9 cellular contexts compared by ENCODE assay signal in genomic region chrX:135422810-135423168, GRCh38. TPM values are rescaled to one million over a fixed set of nuclear protein-coding genes. Genes with fewer than 3 reads are reported as not detected.
DNase-seq lines count a peak whose midpoint lies in the region; ATAC-seq and TF ChIP-seq lines count a peak whose summit lies in the region.
"Not testable (repeated sequence)": the region's sequence is repeated elsewhere in the genome, so short reads cannot be mapped to it uniquely, and the experiment has no call there.
"Had no signal": no experiment of that assay in that cellular context is flagged by ENCODE, and none has a peak within 500 bp of the region (broad histone marks: within the 10 kb centered on the region; RNA-seq: fewer than 3 reads in every experiment).

No MANE protein-coding gene starts in this region.

- H3K27me3 ChIP-seq in dorsolateral prefrontal cortex: peaks cover 0 to 62% (median 3%) of the 10 kb centered on the region in 45 donors
- not testable (repeated sequence) for H3K27me3 ChIP-seq in right atrium auricular region; parathyroid adenoma (ENCODE audit: control insufficient read depth, insufficient read depth, low read length); upper lobe of right lung

- not testable (repeated sequence) for ATAC-seq in upper lobe of right lung

- not testable (repeated sequence) for H3K79me2 ChIP-seq in parathyroid adenoma

- H3K27me3 Mint-ChIP-seq in Calu3 (ENCODE audit: unreplicated experiment): peaks cover 47% of the 10 kb centered on the region
- peaks cover 27% of the 10 kb centered on the region for H3K27me3 Mint-ChIP-seq in T-helper 2 cell treated with Interferon-gamma antibody and Interleukin-4, amounts not matched to agents 5 μg/mL and 100 μg/mL, for 36 hours (ENCODE audit: low read depth)
- H3K27me3 Mint-ChIP-seq in activated naive CD4-positive, alpha-beta T cell treated with anti-CD3 and anti-CD28 coated beads, Interleukin-2, amount 50 U/mL, for 24 hours: not testable (repeated sequence)

- not testable (repeated sequence) for H3K9me3 ChIP-seq in right atrium auricular region; mesodermal cell (ENCODE audit: control insufficient read depth, low read length); parathyroid adenoma (ENCODE audit: control insufficient read depth, low read length); upper lobe of right lung

- CTCF ChIA-PET in Calu3 (lab: Charles Lee): not testable (repeated sequence)

- not testable (repeated sequence) for H3K36me3 Mint-ChIP-seq in Calu3 (ENCODE audit: insufficient read depth, unreplicated experiment); T-helper 2 cell treated with Interferon-gamma antibody and Interleukin-4, amounts not matched to agents 5 μg/mL and 100 μg/mL, for 36 hours (ENCODE audit: low read depth); activated naive CD4-positive, alpha-beta T cell treated with anti-CD3 and anti-CD28 coated beads, Interleukin-2, amount 50 U/mL, for 24 hours

- TF ChIP-seq CTCF in Calu3 (IDR thresholded peaks at IDR 0.05; ENCODE audit: unreplicated experiment); dorsolateral prefrontal cortex (IDR thresholded peaks at IDR 0.05 in 54 of 56, conservative IDR thresholded peaks at IDR 0.05 in 2 of 56; ENCODE audit: low read depth in 1 of 56, partially characterized antibody in 56 of 56); right atrium auricular region (IDR thresholded peaks at IDR 0.05); parathyroid adenoma (IDR thresholded peaks at IDR 0.05); upper lobe of right lung (IDR thresholded peaks at IDR 0.05): not testable (repeated sequence)

- H3K4me3 Mint-ChIP-seq in Calu3 (ENCODE audit: low read depth, unreplicated experiment): peak overlapping the region; percentile 46
- H3K4me3 Mint-ChIP-seq in T-helper 2 cell treated with Interferon-gamma antibody and Interleukin-4, amounts not matched to agents 5 μg/mL and 100 μg/mL, for 36 hours: peak overlapping the region; percentile 49
- H3K4me3 Mint-ChIP-seq in activated naive CD4-positive, alpha-beta T cell treated with anti-CD3 and anti-CD28 coated beads, Interleukin-2, amount 50 U/mL, for 24 hours: peak overlapping the region; percentile 74

- peak overlapping the region; percentile 59 for H3K4me2 ChIP-seq in parathyroid adenoma (ENCODE audit: low read length)

- H3K36me3 ChIP-seq in right atrium auricular region; mesodermal cell (ENCODE audit: control insufficient read depth, insufficient read depth, low read length); parathyroid adenoma (ENCODE audit: control insufficient read depth, insufficient read depth, low read length); upper lobe of right lung: not testable (repeated sequence)

- WGBS in mesodermal cell (ENCODE audit: insufficient coverage in 2 of 2), 2 experiments: 60% methylated on average over 2 of the region's 10 CpGs; no CpG with 5 or more reads in 1 of the 2 experiments

- H3K4me3 ChIP-seq in dorsolateral prefrontal cortex (peak overlapping the region in 58 of 59 donors; percentile 29 to 76 (median 58)), right atrium auricular region (peak overlapping the region; percentile 33 to 60), mesodermal cell (ENCODE audit: extremely low read depth, insufficient read depth, low read length, poor library complexity, severe bottlenecking) (peak overlapping the region; percentile 33), parathyroid adenoma (ENCODE audit: low read depth, low read length) (peak overlapping the region; percentile 50), upper lobe of right lung (peak overlapping the region; percentile 47)

- H3K27ac Mint-ChIP-seq in Calu3 (ENCODE audit: unreplicated experiment); T-helper 2 cell treated with Interferon-gamma antibody and Interleukin-4, amounts not matched to agents 5 μg/mL and 100 μg/mL, for 36 hours; activated naive CD4-positive, alpha-beta T cell treated with anti-CD3 and anti-CD28 coated beads, Interleukin-2, amount 50 U/mL, for 24 hours: not testable (repeated sequence)

- H3K4me1 Mint-ChIP-seq in Calu3 (ENCODE audit: low read depth, unreplicated experiment); T-helper 2 cell treated with Interferon-gamma antibody and Interleukin-4, amounts not matched to agents 5 μg/mL and 100 μg/mL, for 36 hours (ENCODE audit: low read depth): not testable (repeated sequence)
- H3K4me1 Mint-ChIP-seq in activated naive CD4-positive, alpha-beta T cell treated with anti-CD3 and anti-CD28 coated beads, Interleukin-2, amount 50 U/mL, for 24 hours: peaks cover 12% of the 10 kb centered on the region

- DNase-seq in Calu3; T-helper 2 cell treated with Interferon-gamma antibody and Interleukin-4, amounts not matched to agents 5 μg/mL and 100 μg/mL, for 36 hours (ENCODE audit: low spot score); dorsolateral prefrontal cortex; right atrium auricular region (ENCODE audit: low spot score); upper lobe of right lung: not testable (repeated sequence)

- intact Hi-C loops in Calu3 (cut with micrococcal nuclease; ENCODE audit: unreplicated experiment); upper lobe of right lung (cut with DNase I): not testable (repeated sequence)
- intact Hi-C loops in dorsolateral prefrontal cortex (cut with DNase I): loop anchor here in 1 of 2 donors (5.0 kb wide), 1 partner anchor 100 kb away; the partner anchor contains the start of gene INTS6L

- H3K4me1 ChIP-seq in right atrium auricular region; mesodermal cell (ENCODE audit: control insufficient read depth, insufficient read depth, low read length, poor library complexity, severe bottlenecking); parathyroid adenoma; upper lobe of right lung: not testable (repeated sequence)

- H3K27ac ChIP-seq in dorsolateral prefrontal cortex: peak overlapping the region in 5 of 59 donors; percentile 6 to 67 (median 44)
- H3K27ac ChIP-seq in right atrium auricular region; mesodermal cell (ENCODE audit: low read depth, low read length, severe bottlenecking); parathyroid adenoma; upper lobe of right lung: not testable (repeated sequence)

- H3K9me3 Mint-ChIP-seq in Calu3 (ENCODE audit: low read depth, unreplicated experiment); T-helper 2 cell treated with Interferon-gamma antibody and Interleukin-4, amounts not matched to agents 5 μg/mL and 100 μg/mL, for 36 hours; activated naive CD4-positive, alpha-beta T cell treated with anti-CD3 and anti-CD28 coated beads, Interleukin-2, amount 50 U/mL, for 24 hours: not testable (repeated sequence)

- BruUV-seq in Calu3 (replicated peaks; lab: Mats Ljungman, UMichigan): not testable (repeated sequence)

- H2AFZ ChIP-seq in parathyroid adenoma: peak overlapping the region; percentile 58

- H3K9ac ChIP-seq in parathyroid adenoma: not testable (repeated sequence)

RNA-seq across cellular contexts. Expression of gene SMIM10L2A, which starts 1.0 kb away (rescaled TPM):
- total RNA-seq in Calu3 (2022): 1.2 and 1.3 TPM in 2 replicates
- 10 to 100 TPM; 11.8 to 49.0 (median 27.9) TPM for total RNA-seq in dorsolateral prefrontal cortex
- total RNA-seq in right atrium auricular region: 1 to 10 TPM; 2.7 to 6.3 TPM
- polyA plus RNA-seq in mesodermal cell (2013, experiment 1 of 2): 2.6 TPM
- polyA plus RNA-seq in mesodermal cell (2013, experiment 2 of 2): 2.2 TPM
- 2.0 TPM for total RNA-seq in upper lobe of right lung
- total RNA-seq: RPMI7951 had no signal
